Comparison of ENCODE assay signal across 1 cellular context in the genomic region with DNA sequence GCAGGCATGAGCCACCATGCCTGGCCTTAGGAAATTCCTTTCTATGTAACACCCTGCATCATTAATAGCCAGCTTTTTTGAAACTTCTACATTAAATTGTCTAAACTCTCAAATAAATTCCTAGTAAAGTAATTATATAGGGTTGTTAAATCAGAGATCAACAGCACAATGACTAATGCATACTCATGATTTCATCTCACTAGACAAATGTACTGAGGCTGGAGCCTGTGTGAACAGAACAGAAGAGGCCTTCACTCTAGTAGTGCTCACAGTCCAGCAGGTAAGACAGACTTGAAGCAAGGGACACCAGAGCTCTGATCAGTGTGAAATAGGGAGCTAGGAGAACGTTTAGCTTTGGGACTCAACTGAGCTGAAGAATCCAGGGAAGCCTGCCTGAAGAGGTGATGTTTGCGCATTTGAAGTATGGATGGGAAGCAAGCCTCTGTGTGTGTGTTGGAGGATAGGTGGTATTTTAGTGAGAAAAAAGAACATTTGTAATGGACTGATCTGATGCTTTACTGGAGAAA.
TF ChIP-seq lines count a peak whose summit lies in the region.

No MANE protein-coding gene starts in this region.

TF ChIP-seq in H1, 55 proteins besides CTCF, POLR2A, EP300 and RAD21:
- TF ChIP-seq SUZ12 (IDR thresholded peaks at IDR 0.05; ENCODE audit: low read length) (no peak), CBX8 (IDR thresholded peaks at IDR 0.05; ENCODE audit: borderline replicate concordance, low read depth, low read length) (no peak), CTBP2 (IDR thresholded peaks at IDR 0.05; ENCODE audit: borderline replicate concordance, insufficient read depth, insufficient read length, low read length) (no peak), NANOG (IDR thresholded peaks at IDR 0.05; ENCODE audit: insufficient read depth, low read depth, low read length, poor library complexity, severe bottlenecking) (no peak), SP2 (IDR thresholded peaks at IDR 0.05; ENCODE audit: low read length) (no peak), NRF1 (IDR thresholded peaks at IDR 0.05; ENCODE audit: low read depth, low read length) (no peak), YY1 (IDR thresholded peaks at IDR 0.05; ENCODE audit: low read depth, low read length) (no peak), SIX5 (IDR thresholded peaks at IDR 0.05; ENCODE audit: low read depth, low read length) (no peak), POLR2AphosphoS5 (IDR thresholded peaks at IDR 0.05; ENCODE audit: low read depth, low read length) (no peak)
